In genomic region chr1:235018161-235018560, GRCh38 we compare ENCODE assay signal across 12 cellular contexts.
DNase-seq lines count a peak whose midpoint lies in the region; ATAC-seq and TF ChIP-seq lines count a peak whose summit lies in the region.
"Had no signal": no experiment of that assay in that cellular context is flagged by ENCODE, and none has a peak within 500 bp of the region (broad histone marks: within the 10 kb centered on the region; RNA-seq: fewer than 3 reads in every experiment).

No MANE protein-coding gene starts in this region.

- peak overlapping the region; percentile 23 for H3K4me3 Mint-ChIP-seq in nephron progenitor cell
- H3K4me3 Mint-ChIP-seq: activated naive CD4-positive, alpha-beta T cell treated with anti-CD3 and anti-CD28 coated beads, Interleukin-2, amount 50 U/mL, for 24 hours had no signal

- peak overlapping the region; percentile 85 for H3K27ac Mint-ChIP-seq in nephron progenitor cell

- H3K27me3 Mint-ChIP-seq in nephron progenitor cell (ENCODE audit: low read depth, poor library complexity) = peaks cover 11% of the 10 kb centered on the region
- H3K27me3 Mint-ChIP-seq: activated naive CD4-positive, alpha-beta T cell treated with anti-CD3 and anti-CD28 coated beads, Interleukin-2, amount 50 U/mL, for 24 hours had no signal

- H3K27me3 ChIP-seq in NT2/D1 (ENCODE audit: insufficient read depth, insufficient read length) = no peaks in the 10 kb centered on the region
- H3K27me3 ChIP-seq: upper lobe of left lung had no signal

- peak; percentile 99 for DNase-seq in EH (ENCODE audit: low read depth)
- peak; percentile 48 for DNase-seq in NT2/D1 (ENCODE audit: low read depth, low spot score)
- DNase-seq in cerebellum (ENCODE audit: low spot score) = peak; percentile 43
- DNase-seq in nephron progenitor cell = no peak
- DNase-seq in medulla oblongata (ENCODE audit: extremely low spot score) = no peak
- DNase-seq in erythroblast (lab: John Stamatoyannopoulos, UW) = no peak
- no peak for DNase-seq in GM20000 (ENCODE audit: low spot score)
- DNase-seq: H7; stimulated activated CD4-positive, alpha-beta T cell treated with anti-CD3 and anti-CD28 coated beads, Interleukin-15, amount 100 ng/mL, for 24 hours; upper lobe of left lung had no signal

- no peak overlapping the region for H3K9ac ChIP-seq in NT2/D1 (ENCODE audit: insufficient read length, low read depth)

- no peak overlapping the region for H3K4me3 ChIP-seq in NT2/D1 (ENCODE audit: insufficient read length, low read depth)
- H3K4me3 ChIP-seq: upper lobe of left lung had no signal

- H3K36me3 Mint-ChIP-seq in nephron progenitor cell (ENCODE audit: low read depth) = peaks cover 19% of the 10 kb centered on the region

- TF ChIP-seq CTCF in nephron progenitor cell (IDR thresholded peaks at IDR 0.05) (no peak), GM20000 (IDR thresholded peaks at IDR 0.05; ENCODE audit: extremely low read depth, missing control alignments) (no peak)

- no peak for TF ChIP-seq POLR2A in erythroblast (IDR thresholded peaks at IDR 0.05; ENCODE audit: low read length)

- peaks cover 91% of the 10 kb centered on the region for H3K4me1 Mint-ChIP-seq in nephron progenitor cell

- no peaks in the 10 kb centered on the region for H3K36me3 ChIP-seq in NT2/D1 (ENCODE audit: insufficient read depth, insufficient read length, low read length)
- H3K36me3 ChIP-seq: upper lobe of left lung had no signal

- H3K4me1 ChIP-seq in NT2/D1 (ENCODE audit: insufficient read depth, insufficient read length) = peaks cover 7% of the 10 kb centered on the region

- no peak for ATAC-seq in HG02973 (IDR thresholded peaks at IDR 0.05; ENCODE audit: unreplicated experiment)

- H3K9me3 ChIP-seq in NT2/D1 (ENCODE audit: insufficient read depth, low read length) = no peaks in the 10 kb centered on the region
- H3K9me3 ChIP-seq: upper lobe of left lung had no signal

- peaks cover 28% of the 10 kb centered on the region for H3K9me3 Mint-ChIP-seq in nephron progenitor cell

Comparison
In these comparisons a context has a peak if more than half of its experiments do, and no peak if none do; other contexts are left out.
1. DNase-seq: peak in EH (single experiment), NT2/D1 (single experiment) and cerebellum (single experiment); none in nephron progenitor cell (single experiment), medulla oblongata (single experiment), erythroblast (0 of 2) and GM20000 (single experiment).